Comparison of ENCODE assay signal across 7 cellular contexts in genomic region chr14:24430682-24431568, GRCh38. TPM values are rescaled to one million over a fixed set of nuclear protein-coding genes. Genes with fewer than 3 reads are reported as not detected.
DNase-seq lines count a peak whose midpoint lies in the region; ATAC-seq and TF ChIP-seq lines count a peak whose summit lies in the region.

No MANE protein-coding gene starts in this region.

- H2BK20ac ChIP-seq in IMR-90 (ENCODE audit: low read depth, low read length), result 0 out of 2 replicates have a peak overlapping the region, but pooled peaks have one; percentile 6

- peaks cover 22 to 46% of the 10 kb centered on the region in 2 experiments for H3K79me1 ChIP-seq in IMR-90 (ENCODE audit: low read depth in 1 of 2, low read length in 2 of 2)

- intact Hi-C loops in IMR-90 (cut with micrococcal nuclease), result loop anchor here (1.0 to 10.0 kb wide), 4 partner anchors 66 to 216 kb away; partner anchors contain the start of genes CHMP4A, MDP1 and TINF2

- peaks cover 43% of the 10 kb centered on the region for H3K4me1 Mint-ChIP-seq in osteocyte (ENCODE audit: unreplicated experiment)

- H3K4me2 ChIP-seq in IMR-90 (ENCODE audit: low read depth, low read length), result peak overlapping the region; percentile 91

- peak overlapping the region; percentile 91 for H3K27ac ChIP-seq in IMR-90 (ENCODE audit: insufficient read depth, low read length)

- H3K9me3 ChIP-seq in IMR-90 (ENCODE audit: control insufficient read depth, insufficient read depth, low read length), result no peaks in the 10 kb centered on the region

- H2BK5ac ChIP-seq in IMR-90 (ENCODE audit: low read depth, low read length, poor library complexity, severe bottlenecking), result peak overlapping the region; percentile 88

- no peak for TF ChIP-seq CTCF in IMR-90 (conservative IDR thresholded peaks at IDR 0.05; ENCODE audit: low read depth, low read length)
- TF ChIP-seq CTCF in fibroblast of mammary gland (conservative IDR thresholded peaks at IDR 0.05; ENCODE audit: control insufficient read depth, insufficient read depth, low read depth, low read length), result no peak
- TF ChIP-seq CTCF in osteocyte (IDR thresholded peaks at IDR 0.05), result no peak

- no peaks in the 10 kb centered on the region for H3K27me3 ChIP-seq in IMR-90 (ENCODE audit: control insufficient read depth, insufficient read depth, low read length)

- peak overlapping the region; percentile 98 for H3K9ac ChIP-seq in IMR-90 (ENCODE audit: low read depth, low read length)

- H3K18ac ChIP-seq in IMR-90 (ENCODE audit: low read depth, low read length), result peak overlapping the region; percentile 85

- no peak for TF ChIP-seq RAD21 in IMR-90 (IDR thresholded peaks at IDR 0.05; ENCODE audit: low read length)

- H4K20me1 ChIP-seq in IMR-90 (ENCODE audit: insufficient read depth, low read length), result peaks cover 20% of the 10 kb centered on the region

- H3K36me3 Mint-ChIP-seq in osteocyte (ENCODE audit: unreplicated experiment), result peaks cover 15% of the 10 kb centered on the region

- H4K5ac ChIP-seq in IMR-90 (ENCODE audit: low read depth, low read length), result peak overlapping the region; percentile 95

- peak overlapping the region; percentile 83; the same call in 1 of the 2 replicates for H2BK120ac ChIP-seq in IMR-90 (ENCODE audit: low read depth, low read length)

- H4K91ac ChIP-seq in IMR-90 (ENCODE audit: insufficient read depth, low read depth, low read length), result peak overlapping the region; percentile 95

- H4K8ac ChIP-seq in IMR-90 (ENCODE audit: low read depth in 2 of 2, low read length in 2 of 2), result peak overlapping the region; percentile 68 to 93

- TSS peak; percentile 28 for BruUV-seq in IMR-90 (replicated peaks; lab: Mats Ljungman, UMichigan)

- H2AK5ac ChIP-seq in IMR-90 (ENCODE audit: low read depth, low read length), result peak overlapping the region; percentile 100

- no peak; the same call in 1 of the 2 replicates for TF ChIP-seq POLR2A in IMR-90 (IDR thresholded peaks at IDR 0.05; ENCODE audit: low read depth, low read length)

- H3K27ac Mint-ChIP-seq in osteocyte (ENCODE audit: unreplicated experiment), result peak overlapping the region; percentile 95

- POLR2A ChIA-PET in IMR-90 (lab: Charles Lee; ENCODE audit: unreplicated experiment), result interaction anchor here (0.6 to 1.5 kb wide), 5 partner anchors 11 to 104 kb away, joined by 3 to 7 read pairs (median 5); partner anchors contain the start of gene NYNRIN

- peak overlapping the region; percentile 99 for H3K4ac ChIP-seq in IMR-90 (ENCODE audit: low read depth, low read length)

- no peaks in the 10 kb centered on the region for H3K9me3 Mint-ChIP-seq in osteocyte (ENCODE audit: unreplicated experiment)

- dilution Hi-C loops in IMR-90 (cut with HindIII; ENCODE audit: low sequenced_read_pairs, unreplicated experiment), result no loop called here

- CTCF ChIA-PET in IMR-90 (lab: Yijun Ruan, JAX), result interaction anchor here (0.5 to 3.3 kb wide), 20 partner anchors 9 to 481 kb away, joined by 3 to 63 read pairs (median 4); partner anchors contain the start of genes ADCY4, CIDEB and NYNRIN

- peak overlapping the region; percentile 83 for H3K4me3 Mint-ChIP-seq in osteocyte (ENCODE audit: unreplicated experiment)

- ATAC-seq in GM18907 (IDR thresholded peaks at IDR 0.05; ENCODE audit: unreplicated experiment), result peak; percentile 47
- peak; percentile 27 for ATAC-seq in IMR-90 (ENCODE audit: low read depth)

- peak overlapping the region; percentile 95 for H2AFZ ChIP-seq in IMR-90 (replicated peaks; ENCODE audit: low read length, poor library complexity)

- H2AK9ac ChIP-seq in IMR-90 (replicated peaks; ENCODE audit: low read depth, low read length, poor library complexity), result peak overlapping the region; percentile 100

- peaks cover 21% of the 10 kb centered on the region for H3K36me3 ChIP-seq in IMR-90 (ENCODE audit: control insufficient read depth, insufficient read depth, low read length)

- DNase-seq in IMR-90 (peak; percentile 59), activated T-cell treated with anti-CD3 and anti-CD28 coated beads for 4 hours (peak; percentile 40), fibroblast of mammary gland (ENCODE audit: low read depth) (peak; percentile 55), osteocyte (ENCODE audit: extremely low spot score, unreplicated experiment) (no peak), NCI-H748 treated with DMSO at 0.1 percent for 48 hours (lab: John Stamatoyannopoulos, UW) (no peak), NCI-H2171 treated with DMSO at 0.1 percent for 48 hours (lab: John Stamatoyannopoulos, UW) (no peak)

- H3K14ac ChIP-seq in IMR-90 (replicated peaks; ENCODE audit: low read depth, low read length), result peak overlapping the region; percentile 95

- peak overlapping the region; percentile 59; the same call in 2 of the 3 replicates for H2BK15ac ChIP-seq in IMR-90 (ENCODE audit: low read depth, low read length)

- in situ Hi-C loops in IMR-90 (cut with MboI; ENCODE audit: low sequenced_read_pairs), result loop anchor here (10.0 to 25.0 kb wide), 4 partner anchors 66 to 1119 kb away; partner anchors contain the start of genes BCL2L2, FITM1, GMPR2 and NEDD8

- no peaks in the 10 kb centered on the region for H3K27me3 Mint-ChIP-seq in osteocyte (ENCODE audit: unreplicated experiment)

- H3K9me1 ChIP-seq in IMR-90 (ENCODE audit: insufficient read depth, low read length), result peaks cover 5% of the 10 kb centered on the region

- H3K23ac ChIP-seq in IMR-90 (ENCODE audit: low read depth, low read length), result peak overlapping the region; percentile 90

- 24% methylated on average over 5 of the region's 19 CpGs; no CpG with 5 or more reads in 1 of the 2 experiments for WGBS in IMR-90 (ENCODE audit: extremely low coverage in 2 of 2, insufficient read length in 1 of 2), 2 experiments

- peak overlapping the region; percentile 92 for H3K56ac ChIP-seq in IMR-90 (ENCODE audit: extremely low read depth, insufficient read depth, low read length)

- peak overlapping the region; percentile 85 for H3K4me3 ChIP-seq in IMR-90 (ENCODE audit: insufficient read depth, low read depth, low read length)
- H3K4me3 ChIP-seq in fibroblast of mammary gland (ENCODE audit: control insufficient read depth, low read depth, low read length), result peak overlapping the region; percentile 89

- peaks cover 18% of the 10 kb centered on the region; the same call in 1 of the 2 replicates for H3K4me1 ChIP-seq in IMR-90 (ENCODE audit: control insufficient read depth, insufficient read depth, low read length)

TF ChIP-seq in IMR-90, 13 proteins besides CTCF, POLR2A, EP300 and RAD21:
- TF ChIP-seq SMC3 (IDR thresholded peaks at IDR 0.05; ENCODE audit: low read depth, low read length) (no peak), FOS (IDR thresholded peaks at IDR 0.05; ENCODE audit: low read depth, low read length) (no peak), CHD1 (IDR thresholded peaks at IDR 0.05; ENCODE audit: low read depth, low read length) (0 out of 2 replicates have a peak, but pooled peaks have one; percentile 35), MAZ (IDR thresholded peaks at IDR 0.05; ENCODE audit: borderline replicate concordance, low read depth, low read length) (peak; percentile 38; the same call in 1 of the 2 replicates), RCOR1 (IDR thresholded peaks at IDR 0.05; ENCODE audit: insufficient replicate concordance, low read length) (no peak), CEBPB (IDR thresholded peaks at IDR 0.05; ENCODE audit: low read depth, low read length) (no peak), MAFK (IDR thresholded peaks at IDR 0.05; ENCODE audit: low read depth, low read length) (no peak)

RNA-seq across cellular contexts. Expression of gene KHNYN, which starts 1.2 kb away (rescaled TPM):
- 22.8 and 24.4 TPM in 2 replicates for total RNA-seq in IMR-90 (2012; rRNA removed)
- polyA plus RNA-seq in IMR-90 (2012; rRNA removed), result 16.1 and 18.9 TPM in 2 replicates
- 9.2 and 9.4 TPM in 2 replicates for polyA plus RNA-seq in IMR-90 (2012; cell fraction: cytosol; rRNA removed)
- 44.0 and 53.0 TPM in 2 replicates for polyA plus RNA-seq in IMR-90 (2012; cell fraction: nucleus; rRNA removed; ENCODE audit: low replicate concordance)
- total RNA-seq in osteocyte, result 59.9 and 60.9 TPM in 2 replicates

RNA-seq across cellular contexts. Expression of gene CBLN3, which starts 1.5 kb away (rescaled TPM):
- total RNA-seq in IMR-90 (2012; rRNA removed) (0.56 and 0.72 TPM in 2 replicates), osteocyte (5.5 and 6.1 TPM in 2 replicates)
- polyA plus RNA-seq in IMR-90 (2012; rRNA removed), result 3.9 and 4.5 TPM in 2 replicates
- polyA plus RNA-seq in IMR-90 (2012; cell fraction: cytosol; rRNA removed), result 2.7 and 2.9 TPM in 2 replicates
- 27.9 and 42.0 TPM in 2 replicates for polyA plus RNA-seq in IMR-90 (2012; cell fraction: nucleus; rRNA removed; ENCODE audit: low replicate concordance)

RNA-seq across cellular contexts. Expression of gene SDR39U1, which starts 11.7 kb away (rescaled TPM):
- total RNA-seq in IMR-90 (2012; rRNA removed), result 5.0 and 7.5 TPM in 2 replicates
- 46.3 and 50.4 TPM in 2 replicates for polyA plus RNA-seq in IMR-90 (2012; rRNA removed)
- polyA plus RNA-seq in IMR-90 (2012; cell fraction: cytosol; rRNA removed), result 32.8 and 36.4 TPM in 2 replicates
- 229 and 384 TPM in 2 replicates for polyA plus RNA-seq in IMR-90 (2012; cell fraction: nucleus; rRNA removed; ENCODE audit: low replicate concordance)
- 53.9 and 54.6 TPM in 2 replicates for total RNA-seq in osteocyte

RNA-seq across cellular contexts. Expression of gene NYNRIN, which starts 32.1 kb away (rescaled TPM):
- total RNA-seq in IMR-90 (2012; rRNA removed), result 1.7 and 2.2 TPM in 2 replicates
- 5.3 and 5.4 TPM in 2 replicates for polyA plus RNA-seq in IMR-90 (2012; rRNA removed)
- 2.7 and 4.6 TPM in 2 replicates for polyA plus RNA-seq in IMR-90 (2012; cell fraction: cytosol; rRNA removed)
- polyA plus RNA-seq in IMR-90 (2012; cell fraction: nucleus; rRNA removed; ENCODE audit: low replicate concordance), result 10.7 and 11.1 TPM in 2 replicates
- total RNA-seq in osteocyte, result 39.6 and 40.2 TPM in 2 replicates

Comparison
In these comparisons a context has a peak if more than half of its experiments do, and no peak if none do; other contexts are left out.
1. DNase-seq: peak in IMR-90 (single experiment), activated T-cell treated with anti-CD3 and anti-CD28 coated beads for 4 hours (single experiment) and fibroblast of mammary gland (single experiment); none in osteocyte (single experiment), NCI-H748 treated with DMSO at 0.1 percent for 48 hours (single experiment) and NCI-H2171 treated with DMSO at 0.1 percent for 48 hours (single experiment).